14 cellular contexts compared by ENCODE assay signal in genomic region chr5:173291722-173292658, GRCh38. TPM values are rescaled to one million over a fixed set of nuclear protein-coding genes. Genes with fewer than 3 reads are reported as not detected.
DNase-seq lines count a peak whose midpoint lies in the region; ATAC-seq, FAIRE-seq and TF ChIP-seq lines count a peak whose summit lies in the region.
"Had no signal": no experiment of that assay in that cellular context is flagged by ENCODE, and none has a peak within 500 bp of the region (broad histone marks: within the 10 kb centered on the region; RNA-seq: fewer than 3 reads in every experiment).

No MANE protein-coding gene starts in this region.

- peak overlapping the region; percentile 12; the same call in 1 of the 2 replicates for H3K27ac ChIP-seq in GM12878 (ENCODE audit: control insufficient read depth, insufficient read depth)
- peak overlapping the region; percentile 76 for H3K27ac ChIP-seq in mesendoderm (ENCODE audit: low read depth, low read length)
- H3K27ac ChIP-seq: colonic mucosa had no signal

- TF ChIP-seq POLR2A in GM12878 (IDR thresholded peaks at IDR 0.05; ENCODE audit: low read depth, low read length) = no peak

- CTCF ChIA-PET in GM12878 (lab: Yijun Ruan, JAX) = interaction anchor here (0.6 to 5.9 kb wide), 11 partner anchors 12 to 715 kb away, joined by 3 to 79 read pairs (median 3); partner anchors contain the start of genes ATP6V0E1 and STC2

- no peak overlapping the region for H3K4me2 ChIP-seq in GM12878 (ENCODE audit: control insufficient read depth, insufficient read depth)
- no peak overlapping the region for H3K4me2 ChIP-seq in mesendoderm (ENCODE audit: low read length)

- no peaks in the 10 kb centered on the region for H4K20me1 ChIP-seq in GM12878 (ENCODE audit: control insufficient read depth, insufficient read depth)

- H3K36me3 ChIP-seq in GM12878 (ENCODE audit: control insufficient read depth in 2 of 2, insufficient read depth in 2 of 2, low read length in 1 of 2) (no peaks in the 10 kb centered on the region), mesendoderm (ENCODE audit: control insufficient read depth, insufficient read depth, low read length) (no peaks in the 10 kb centered on the region)
- H3K36me3 ChIP-seq: colonic mucosa had no signal

- H3K4me3 ChIP-seq in GM12878 (no peak overlapping the region), mesendoderm (ENCODE audit: low read length) (no peak overlapping the region)
- H3K4me3 ChIP-seq: colonic mucosa had no signal

- H4K8ac ChIP-seq in mesendoderm (ENCODE audit: low read depth, low read length) = no peak overlapping the region

- RAD21 ChIA-PET in GM12878 (lab: Charles Lee; ENCODE audit: unreplicated experiment) = interaction anchor here (1.4 to 2.0 kb wide), 3 partner anchors 40 to 310 kb away, joined by 4 to 6 read pairs (median 6); no protein-coding TSS in a partner anchor

- peak overlapping the region; percentile 75 for H3K56ac ChIP-seq in mesendoderm (ENCODE audit: low read length)

- H3K23ac ChIP-seq in mesendoderm (ENCODE audit: low read length) = no peak overlapping the region

- no peaks in the 10 kb centered on the region for H3K9me3 ChIP-seq in GM12878 (replicated peaks; ENCODE audit: control insufficient read depth, insufficient read depth, low read length)
- H3K9me3 ChIP-seq: colonic mucosa had no signal

- no peak overlapping the region for H2BK5ac ChIP-seq in mesendoderm (ENCODE audit: low read length)

- no peak for FAIRE-seq in GM12878 (lab: Jason Lieb, UNC)
- FAIRE-seq: G401.6, islet of Langerhans had no signal

- H3K79me2 ChIP-seq in GM12878 (ENCODE audit: control insufficient read depth, insufficient read depth, low read length) (no peaks in the 10 kb centered on the region), mesendoderm (ENCODE audit: control insufficient read depth, insufficient read depth, low read length) (no peaks in the 10 kb centered on the region)

- in situ Hi-C loops in GM13977 (cut with MboI; ENCODE audit: low pct_unique_long_range_greater_than_20kb, low sequenced_read_pairs, unreplicated experiment) = loop anchor here (5.0 to 25.0 kb wide), 2 partner anchors 40 to 270 kb away; no protein-coding TSS in a partner anchor
- in situ Hi-C loops in GM12878 (cut with MboI) = loop anchor here (5.0 kb wide), 3 partner anchors 40 to 310 kb away; partner anchors contain the start of gene ATP6V0E1

- SMC1A ChIA-PET in GM12878 (lab: Charles Lee; ENCODE audit: uncharacterized antibody, unreplicated experiment) = interaction anchor here (0.6 to 5.3 kb wide), 3 partner anchors 38 to 308 kb away, joined by 3 to 29 read pairs (median 3); partner anchors contain the start of gene ATP6V0E1

- peak; percentile 55 for ATAC-seq in HG02852 (IDR thresholded peaks at IDR 0.05; ENCODE audit: unreplicated experiment)
- ATAC-seq in GM12878 = peak; percentile 72
- ATAC-seq in GM18909 (IDR thresholded peaks at IDR 0.05; ENCODE audit: poor library complexity, unreplicated experiment) = no peak

- intact Hi-C loops in GM12878 (cut with micrococcal nuclease; ENCODE audit: unreplicated experiment) = loop anchor here (10.0 kb wide), 1 partner anchor 683 kb away; no protein-coding TSS in a partner anchor

- no TSS peak for BruUV-seq in GM12878 (replicated peaks; lab: Mats Ljungman, UMichigan)

- no peak overlapping the region for H3K9ac ChIP-seq in GM12878 (ENCODE audit: control insufficient read depth, insufficient read depth, low read length)
- peak overlapping the region; percentile 44 for H3K9ac ChIP-seq in mesendoderm (ENCODE audit: low read length)

- no peak for TF ChIP-seq CTCF in GM13977 (IDR thresholded peaks at IDR 0.05; ENCODE audit: extremely low read depth, insufficient read depth, missing control alignments)
- TF ChIP-seq CTCF in GM12878 (IDR thresholded peaks at IDR 0.05 in 2 of 3, conservative IDR thresholded peaks at IDR 0.05 in 1 of 3; ENCODE audit: control insufficient read depth in 2 of 3, extremely low read depth in 1 of 3, insufficient read depth in 1 of 3, low read depth in 3 of 3, low read length in 3 of 3) = no peak

- TF ChIP-seq RAD21 in GM12878 (IDR thresholded peaks at IDR 0.05; ENCODE audit: insufficient read depth, low read depth, low read length) = no peak

- H3K18ac ChIP-seq in mesendoderm (ENCODE audit: low read length) = peak overlapping the region; percentile 61

- H2BK120ac ChIP-seq in mesendoderm (ENCODE audit: low read depth, low read length) = peak overlapping the region; percentile 31

- peak overlapping the region; percentile 6 for H2AFZ ChIP-seq in GM12878 (ENCODE audit: control insufficient read depth, low read depth, low read length)

- no peak overlapping the region for H2AK5ac ChIP-seq in mesendoderm (ENCODE audit: low read length)

- 0 out of 4 replicates have a peak, but pooled peaks of 1 of the 2 experiments have one; percentile 12 for TF ChIP-seq EP300 in GM12878 (IDR thresholded peaks at IDR 0.05; ENCODE audit: borderline replicate concordance in 1 of 2, control insufficient read depth in 1 of 2, low read depth in 2 of 2, low read length in 2 of 2)

- H3K4ac ChIP-seq in mesendoderm (ENCODE audit: low read depth, low read length) = no peak overlapping the region

- peaks cover 0 to 2% of the 10 kb centered on the region in 2 experiments; a peak in 2 of 4 replicates for H3K27me3 ChIP-seq in GM12878 (replicated peaks in 1 of 2; ENCODE audit: control insufficient read depth in 2 of 2, insufficient read depth in 2 of 2, low read length in 1 of 2)
- H3K27me3 ChIP-seq in mesendoderm (ENCODE audit: insufficient read depth, low read length, poor library complexity) = no peaks in the 10 kb centered on the region

- no peaks in the 10 kb centered on the region for H3K79me1 ChIP-seq in mesendoderm (ENCODE audit: low read length)

- peaks cover 30% of the 10 kb centered on the region for H3K4me1 ChIP-seq in GM12878 (ENCODE audit: control insufficient read depth, insufficient read depth, low read length)
- H3K4me1 ChIP-seq in mesendoderm (ENCODE audit: control insufficient read depth, low read depth, low read length) = no peaks in the 10 kb centered on the region
- H3K4me1 ChIP-seq: colonic mucosa had no signal

- WGBS in GM12878 (ENCODE audit: insufficient coverage, insufficient replicate concordance, low lambda C conversion rate, missing lambda C conversion rate) = 40% methylated on average over 9 of the region's 9 CpGs
- WGBS in mesendoderm (ENCODE audit: extremely low coverage, insufficient coverage, low lambda C conversion rate) = no CpG with 5 or more reads among the region's 9 CpGs

- no peak overlapping the region for H4K5ac ChIP-seq in mesendoderm (ENCODE audit: low read length)

- peak overlapping the region; percentile 14 for H2BK15ac ChIP-seq in mesendoderm (replicated peaks; ENCODE audit: low read depth)

- DNase-seq in GM13977 (ENCODE audit: low spot score) (peak; percentile 68), GM12878 (ENCODE audit: low read depth, low spot score) (peak; percentile 37), mesendoderm (peak; percentile 79), NCI-H82 (lab: John Stamatoyannopoulos, UW) (no peak), kidney glomerular epithelial cell (lab: John Stamatoyannopoulos, UW) (no peak), epidermal melanocyte (ENCODE audit: insufficient read length, low spot score) (no peak)
- DNase-seq: colonic mucosa, T-helper 9 cell had no signal

- POLR2A ChIA-PET in GM12878 (lab: Charles Lee) = no interaction called here

TF ChIP-seq in GM12878, 131 proteins besides CTCF, POLR2A, EP300 and RAD21 (continues in another document):
- TF ChIP-seq CHD2 (IDR thresholded peaks at IDR 0.05; ENCODE audit: borderline replicate concordance, low read depth, low read length) = no peak
- TF ChIP-seq SIN3A (IDR thresholded peaks at IDR 0.05; ENCODE audit: low read depth, low read length) = no peak

RNA-seq across cellular contexts. Expression of gene STC2, which starts 36.2 kb away (rescaled TPM):
- 24.5 and 26.4 TPM in 2 replicates for total RNA-seq in GM12878 (2013; cell fraction: nucleolus; rRNA removed)
- total RNA-seq in GM12878 (2014; rRNA removed) (2.0 and 3.4 TPM in 2 replicates), GM12878 (2014; rRNA removed; fragmentation: Illumina TruSeq; extraction: Trizol) (1.7 and 1.8 TPM in 2 replicates), GM12878 (2021) (3.5 and 3.7 TPM in 2 replicates)
- polyA plus RNA-seq in GM12878 (2011; ENCODE audit: low read depth) = 2.1 TPM
- polyA plus RNA-seq in GM12878 (2011; rRNA removed) (1.1 and 1.2 TPM in 2 replicates), GM12878 (2014; fragmentation: Illumina TruSeq; extraction: Trizol) (1.5 and 2.0 TPM in 2 replicates), GM12878 (2014; fragmentation: Nextera tagmentation; extraction: Ambion mirVana) (under 1 TPM; 0.05 to 0.13 TPM), GM12878 (2014; rRNA removed) (3.2 and 4.8 TPM in 2 replicates), GM12878 (2016; fragmentation: Nextera tagmentation; extraction: Ambion mirVana) (1 to 10 TPM; 2.6 to 4.4 TPM)
- 0.62 and 1.5 TPM in 2 replicates for polyA plus RNA-seq in GM12878 (2011; cell fraction: cytosol; rRNA removed)
- polyA plus RNA-seq in GM12878 (2011; cell fraction: nucleus; rRNA removed) = 2.4 and 4.0 TPM in 2 replicates
- polyA plus RNA-seq in GM12878 (2012) = 5.0 and 6.0 TPM in 2 replicates
- 0.51 and 0.98 TPM in 2 replicates for polyA minus RNA-seq in GM12878 (2011; rRNA and poly(A)+ RNA removed)
- 0.67 and 3.0 TPM in 2 replicates for polyA minus RNA-seq in GM12878 (2011; cell fraction: cytosol; rRNA and poly(A)+ RNA removed)
- polyA minus RNA-seq in GM12878 (2011; cell fraction: nucleus; rRNA and poly(A)+ RNA removed) = 1.6 and 1.9 TPM in 2 replicates
- 23.3 TPM for polyA plus RNA-seq in mesendoderm (2013, experiment 1 of 2)
- 24.9 TPM for polyA plus RNA-seq in mesendoderm (2013, experiment 2 of 2)

RNA-seq across cellular contexts. Expression of gene NKX2-5, which starts 57.0 kb away (rescaled TPM):
- not detected in 2 replicates for total RNA-seq in GM12878 (2013; cell fraction: nucleolus; rRNA removed)
- not detected in 2 replicates for total RNA-seq in GM12878 (2014; rRNA removed)
- total RNA-seq in GM12878 (2014; rRNA removed; fragmentation: Illumina TruSeq; extraction: Trizol) = not detected in 2 replicates
- total RNA-seq in GM12878 (2021) = not detected in 2 replicates
- not detected for polyA plus RNA-seq in GM12878 (2011; ENCODE audit: low read depth)
- not detected in 2 replicates for polyA plus RNA-seq in GM12878 (2011; rRNA removed)
- polyA plus RNA-seq in GM12878 (2011; cell fraction: cytosol; rRNA removed) = not detected in 2 replicates
- polyA plus RNA-seq in GM12878 (2011; cell fraction: nucleus; rRNA removed) = not detected in 2 replicates
- not detected in 2 replicates for polyA plus RNA-seq in GM12878 (2012)
- not detected in 2 replicates for polyA plus RNA-seq in GM12878 (2014; fragmentation: Illumina TruSeq; extraction: Trizol)
- polyA plus RNA-seq in GM12878 (2014; fragmentation: Nextera tagmentation; extraction: Ambion mirVana) = not detected
- not detected in 2 replicates for polyA plus RNA-seq in GM12878 (2014; rRNA removed)
- under 1 TPM in 1 of 2 experiments, not detected in 1; 0.23 TPM for polyA plus RNA-seq in GM12878 (2016; fragmentation: Nextera tagmentation; extraction: Ambion mirVana)
- not detected in 2 replicates for polyA minus RNA-seq in GM12878 (2011; rRNA and poly(A)+ RNA removed)
- polyA minus RNA-seq in GM12878 (2011; cell fraction: cytosol; rRNA and poly(A)+ RNA removed) = not detected in 2 replicates
- not detected in 2 replicates for polyA minus RNA-seq in GM12878 (2011; cell fraction: nucleus; rRNA and poly(A)+ RNA removed)
- 0.44 TPM for polyA plus RNA-seq in mesendoderm (2013, experiment 1 of 2)
- 0.32 TPM for polyA plus RNA-seq in mesendoderm (2013, experiment 2 of 2)
- total RNA-seq: activated T-helper 1 cell treated with anti-CD3 and anti-CD28 coated beads, Interleukin-12 subunit alpha, Interleukin-12 subunit beta, Interleukin-2, Interleukin-4 antibody, amounts not matched to agents 30 ng/mL and 10 ng/mL and 1 ng/mL, durations not matched to agents 14 hours and 24 hours and 36 hours; colonic mucosa; NCI-H460 had no signal

Comparison
In these comparisons a context has a peak if more than half of its experiments do, and no peak if none do; other contexts are left out.
1. DNase-seq: peak in GM13977 (single experiment), GM12878 (single experiment) and mesendoderm (single experiment); none in NCI-H82 (single experiment), kidney glomerular epithelial cell (single experiment) and epidermal melanocyte (single experiment).